15 cellular contexts compared by ENCODE assay signal in genomic region chr5:76363385-76364261, GRCh38. TPM values are rescaled to one million over a fixed set of nuclear protein-coding genes. Genes with fewer than 3 reads are reported as not detected.
DNase-seq lines count a peak whose midpoint lies in the region; ATAC-seq and TF ChIP-seq lines count a peak whose summit lies in the region.
"Had no signal": no experiment of that assay in that cellular context is flagged by ENCODE, and none has a peak within 500 bp of the region (broad histone marks: within the 10 kb centered on the region; RNA-seq: fewer than 3 reads in every experiment).

No MANE protein-coding gene starts in this region.

- H3K27ac Mint-ChIP-seq in activated T-cell treated with anti-CD3 and anti-CD28 coated beads, Interleukin-2, amount 50 U/mL, for 72 hours = peak overlapping the region; percentile 49
- peak overlapping the region; percentile 45 for H3K27ac Mint-ChIP-seq in stimulated activated effector memory CD8-positive, alpha-beta T cell treated with anti-CD3 and anti-CD28 coated beads, Interleukin-12 subunit alpha, Interleukin-12 subunit beta, amount 100 ng/mL, for 72 hours
- H3K27ac Mint-ChIP-seq: stimulated activated naive B cell treated with anti-CD40 and anti-IgM and Interleukin-4, amounts not matched to agents 10 μg/mL and 1 μg/mL and 100 μg/mL, for 72 hours had no signal

- peaks cover 0 to 4% of the 10 kb centered on the region in 2 donors for H3K36me3 Mint-ChIP-seq in activated T-cell treated with anti-CD3 and anti-CD28 coated beads, Interleukin-2, amount 50 U/mL, for 72 hours (ENCODE audit: insufficient read depth in 2 of 2)
- no peaks in the 10 kb centered on the region for H3K36me3 Mint-ChIP-seq in stimulated activated effector memory CD8-positive, alpha-beta T cell treated with anti-CD3 and anti-CD28 coated beads, Interleukin-12 subunit alpha, Interleukin-12 subunit beta, amount 100 ng/mL, for 72 hours
- H3K36me3 Mint-ChIP-seq: stimulated activated naive B cell treated with anti-CD40 and anti-IgM and Interleukin-4, amounts not matched to agents 10 μg/mL and 1 μg/mL and 100 μg/mL, for 72 hours had no signal

- no peak overlapping the region for H3K27ac ChIP-seq in foreskin keratinocyte
- H3K27ac ChIP-seq: SJSA1 had no signal

- peaks cover 3% of the 10 kb centered on the region for H3K27me3 ChIP-seq in foreskin keratinocyte

- H3K9me3 Mint-ChIP-seq in activated T-cell treated with anti-CD3 and anti-CD28 coated beads, Interleukin-2, amount 50 U/mL, for 72 hours = no peaks in the 10 kb centered on the region
- H3K9me3 Mint-ChIP-seq in stimulated activated effector memory CD8-positive, alpha-beta T cell treated with anti-CD3 and anti-CD28 coated beads, Interleukin-12 subunit alpha, Interleukin-12 subunit beta, amount 100 ng/mL, for 72 hours = no peaks in the 10 kb centered on the region
- H3K9me3 Mint-ChIP-seq: stimulated activated naive B cell treated with anti-CD40 and anti-IgM and Interleukin-4, amounts not matched to agents 10 μg/mL and 1 μg/mL and 100 μg/mL, for 72 hours had no signal

- no peak for ATAC-seq in activated T-cell treated with anti-CD3 and anti-CD28 coated beads, Interleukin-2, amount 50 U/mL, for 72 hours (replicated peaks in 1 of 2)
- ATAC-seq in foreskin keratinocyte (peak; percentile 42), GM21515 (IDR thresholded peaks at IDR 0.05; ENCODE audit: unreplicated experiment) (no peak)
- no peak for ATAC-seq in stimulated activated effector memory CD8-positive, alpha-beta T cell treated with anti-CD3 and anti-CD28 coated beads, Interleukin-12 subunit alpha, Interleukin-12 subunit beta, amount 100 ng/mL, for 72 hours
- ATAC-seq: stimulated activated naive B cell treated with anti-CD40 and anti-IgM and Interleukin-4, amounts not matched to agents 10 μg/mL and 1 μg/mL and 100 μg/mL, for 72 hours had no signal

- peaks cover 22% of the 10 kb centered on the region for H3K4me1 Mint-ChIP-seq in activated T-cell treated with anti-CD3 and anti-CD28 coated beads, Interleukin-2, amount 50 U/mL, for 72 hours (ENCODE audit: low read depth)
- peaks cover 8% of the 10 kb centered on the region for H3K4me1 Mint-ChIP-seq in stimulated activated effector memory CD8-positive, alpha-beta T cell treated with anti-CD3 and anti-CD28 coated beads, Interleukin-12 subunit alpha, Interleukin-12 subunit beta, amount 100 ng/mL, for 72 hours
- H3K4me1 Mint-ChIP-seq: stimulated activated naive B cell treated with anti-CD40 and anti-IgM and Interleukin-4, amounts not matched to agents 10 μg/mL and 1 μg/mL and 100 μg/mL, for 72 hours had no signal

- no peak overlapping the region for H3K4me3 Mint-ChIP-seq in activated T-cell treated with anti-CD3 and anti-CD28 coated beads, Interleukin-2, amount 50 U/mL, for 72 hours
- H3K4me3 Mint-ChIP-seq in stimulated activated effector memory CD8-positive, alpha-beta T cell treated with anti-CD3 and anti-CD28 coated beads, Interleukin-12 subunit alpha, Interleukin-12 subunit beta, amount 100 ng/mL, for 72 hours = no peak overlapping the region
- H3K4me3 Mint-ChIP-seq: stimulated activated naive B cell treated with anti-CD40 and anti-IgM and Interleukin-4, amounts not matched to agents 10 μg/mL and 1 μg/mL and 100 μg/mL, for 72 hours had no signal

- no peak for DNase-seq in activated T-cell treated with anti-CD3 and anti-CD28 coated beads, Interleukin-2, amount 50 U/mL, for 72 hours
- DNase-seq in activated T-cell treated with anti-CD3 and anti-CD28 coated beads, Interleukin-2, amount 50 U/mL, for 48 hours = no peak
- DNase-seq in NCI-H69 (lab: John Stamatoyannopoulos, UW) (peak; percentile 9), foreskin keratinocyte (peak in 1 of 2 donors; percentile 21), AG08395 (ENCODE audit: low spot score) (no peak)
- no peak for DNase-seq in stimulated activated effector memory CD8-positive, alpha-beta T cell treated with anti-CD3 and anti-CD28 coated beads, Interleukin-12 subunit alpha, Interleukin-12 subunit beta, amount 100 ng/mL, for 72 hours (ENCODE audit: low spot score in 2 of 2)
- DNase-seq in stimulated activated CD4-positive, alpha-beta T cell treated with anti-CD3 and anti-CD28 coated beads, Interleukin-4, amount 100 ng/mL, for 4 hours = no peak
- DNase-seq: amniotic stem cell; DMS79 treated with DMSO at 0.1 percent for 48 hours; NCI-H774; retina; stimulated activated CD4-positive, alpha-beta T cell treated with anti-CD3 and anti-CD28 coated beads, Interleukin-4, amount 100 ng/mL, for 1 hour; stimulated activated naive B cell treated with anti-CD40 and anti-IgM and Interleukin-4, amounts not matched to agents 10 μg/mL and 1 μg/mL and 100 μg/mL, for 72 hours had no signal

- no peak for TF ChIP-seq CTCF in foreskin keratinocyte (conservative IDR thresholded peaks at IDR 0.05)

- H3K4me1 ChIP-seq in foreskin keratinocyte = no peaks in the 10 kb centered on the region
- H3K4me1 ChIP-seq: SJSA1 had no signal

- H3K27me3 Mint-ChIP-seq in activated T-cell treated with anti-CD3 and anti-CD28 coated beads, Interleukin-2, amount 50 U/mL, for 72 hours (ENCODE audit: low read depth) = no peaks in the 10 kb centered on the region

RNA-seq across cellular contexts. Expression of gene IQGAP2, which starts 39.5 kb away (rescaled TPM):
- 100 to 1,000 TPM in 1 of 2 donors, 10 to 100 TPM in 1; 78.0 to 108 TPM for total RNA-seq in activated T-cell treated with anti-CD3 and anti-CD28 coated beads, Interleukin-2, amount 50 U/mL, for 72 hours
- 0.11 TPM in 1 of 2 replicates, not detected in the other for total RNA-seq in foreskin keratinocyte
- not detected in 2 replicates for polyA plus RNA-seq in foreskin keratinocyte

Comparison
In these comparisons a context has a peak if more than half of its experiments do, and no peak if none do; other contexts are left out.
1. RNA of gene IQGAP2, which starts 39.5 kb away (total RNA-seq): 78.0 to 108 TPM in activated T-cell treated with anti-CD3 and anti-CD28 coated beads, Interleukin-2, amount 50 U/mL, for 72 hours; 0.11 TPM in foreskin keratinocyte; every median in the first group is over 10 times any median in the second.